In the genomic region with DNA sequence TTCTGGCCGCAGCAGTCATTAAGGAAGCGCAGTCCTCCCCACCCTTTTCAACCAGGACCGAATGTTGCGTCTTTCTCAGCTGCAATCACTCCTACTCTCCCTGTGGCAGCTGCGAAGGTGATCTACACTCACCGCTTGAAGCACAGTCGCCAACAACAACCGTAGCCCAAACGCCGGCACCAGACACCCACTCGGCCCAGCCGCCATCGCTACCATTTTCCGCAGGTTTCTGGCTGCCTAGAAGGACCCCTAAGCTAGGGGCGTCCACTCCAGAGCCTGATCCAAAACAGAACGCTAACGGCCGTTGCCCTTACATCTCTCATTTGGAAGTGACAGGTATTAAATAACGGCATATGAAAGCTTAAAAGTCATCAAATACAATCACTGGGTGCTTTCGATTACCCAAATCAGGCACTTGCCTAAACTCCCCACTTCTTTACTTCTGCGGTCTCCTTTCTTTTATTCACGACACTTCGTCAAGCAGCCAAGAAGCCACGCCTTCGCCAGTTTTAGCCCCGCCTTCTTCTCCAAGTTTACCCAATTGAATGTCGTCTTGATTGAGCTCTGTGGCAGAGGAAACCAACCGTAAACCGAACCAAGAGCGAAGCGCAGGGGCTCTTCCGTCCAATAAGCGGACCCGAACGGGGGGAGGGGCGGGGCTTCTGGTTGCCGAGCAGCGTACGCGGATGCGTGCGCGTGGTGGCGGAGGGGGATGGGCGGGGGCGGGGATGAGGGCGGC, we compare ENCODE assay signal across 8 cellular contexts.
DNase-seq lines count a peak whose midpoint lies in the region; ATAC-seq, FAIRE-seq and TF ChIP-seq lines count a peak whose summit lies in the region.

TSS of gene SELENOF (minus strand) at position 231 of the 739 bp plus-strand sequence. CDS start at position 216, 15 bp downstream.

- peak; percentile 84 for TF ChIP-seq POLR2A in GM19099 (IDR thresholded peaks at IDR 0.05; ENCODE audit: extremely low read depth, insufficient read length, low read depth)

- peak; percentile 100 for FAIRE-seq in islet of Langerhans (lab: Jason Lieb, UNC)

- ATAC-seq in HG03378 (IDR thresholded peaks at IDR 0.05; ENCODE audit: unreplicated experiment) = peak; percentile 80
- ATAC-seq in activated CD4-positive, CD25-positive, alpha-beta regulatory T cell treated with anti-CD3 and anti-CD28 coated beads, Interleukin-2, amount 50 U/mL, for 24 hours = peak; percentile 94

- DNase-seq in AML-193 (lab: John Stamatoyannopoulos, UW) (peak; percentile 98), NCI-H446 treated with DMSO at 0.1 percent for 48 hours (lab: John Stamatoyannopoulos, UW) (peak; percentile 100), cerebellar nuclear complex (lab: John Stamatoyannopoulos, UW) (peak; percentile 94 to 96)
- peak; percentile 99 for DNase-seq in stimulated activated CD4-positive, alpha-beta T cell treated with anti-CD3 and anti-CD28 coated beads, Interleukin-12 subunit alpha, Interleukin-12 subunit beta, amount 100 ng/mL, for 4 hours

Comparison
In these comparisons a context has a peak if more than half of its experiments do, and no peak if none do; other contexts are left out.
1. Peak in every context shown above with its lines: DNase-seq and ATAC-seq.